In genomic region chr16:10745856-10746255, GRCh38 we compare ENCODE assay signal across 17 cellular contexts. TPM values are rescaled to one million over a fixed set of nuclear protein-coding genes. Genes with fewer than 3 reads are reported as not detected.
DNase-seq lines count a peak whose midpoint lies in the region; ATAC-seq and TF ChIP-seq lines count a peak whose summit lies in the region.
"Had no signal": no experiment of that assay in that cellular context is flagged by ENCODE, and none has a peak within 500 bp of the region (broad histone marks: within the 10 kb centered on the region; RNA-seq: fewer than 3 reads in every experiment).

No MANE protein-coding gene starts in this region.

- H3K4me3 ChIP-seq in KMS-11 (IDR thresholded peaks at IDR 0.05; ENCODE audit: insufficient read depth, low read depth, low read length) (no peak overlapping the region), fibroblast of the aortic adventitia (ENCODE audit: low read depth, low read length) (no peak overlapping the region)
- H3K4me3 ChIP-seq: esophagus squamous epithelium, neural progenitor cell had no signal

- H3K79me2 ChIP-seq in KMS-11 (ENCODE audit: insufficient read depth, low read depth): no peaks in the 10 kb centered on the region

- H2AFZ ChIP-seq in KMS-11 (ENCODE audit: low read depth): no peak overlapping the region
- H2AFZ ChIP-seq: neural progenitor cell had no signal

- no peak overlapping the region for H3K9ac ChIP-seq in KMS-11
- H3K9ac ChIP-seq: neural progenitor cell had no signal

- H3K4me2 ChIP-seq in KMS-11: peak overlapping the region; percentile 19; the same call in 1 of the 2 replicates
- H3K4me2 ChIP-seq: neural progenitor cell had no signal

- H3K36me3 Mint-ChIP-seq in activated CD4-positive, alpha-beta T cell treated with anti-CD3 and anti-CD28 coated beads, Interleukin-2, amount 10 ng/mL, durations not matched to agents 24 days and 14 days (ENCODE audit: low read depth): peaks cover 39% of the 10 kb centered on the region
- peaks cover 11% of the 10 kb centered on the region for H3K36me3 Mint-ChIP-seq in progenitor cell of endocrine pancreas (ENCODE audit: insufficient read depth)

- peaks cover 70% of the 10 kb centered on the region for H3K4me1 ChIP-seq in KMS-11 (ENCODE audit: low read depth, poor library complexity, severe bottlenecking)

- peak overlapping the region; percentile 42 for H3K4me3 Mint-ChIP-seq in activated CD4-positive, alpha-beta T cell treated with anti-CD3 and anti-CD28 coated beads, Interleukin-2, amount 10 ng/mL, durations not matched to agents 24 days and 14 days
- H3K4me3 Mint-ChIP-seq in progenitor cell of endocrine pancreas (ENCODE audit: low read depth): peak overlapping the region; percentile 18
- H3K4me3 Mint-ChIP-seq: neural progenitor cell had no signal

- intact Hi-C loops in activated CD4-positive, alpha-beta T cell treated with anti-CD3 and anti-CD28 coated beads, Interleukin-2, amount 10 ng/mL, durations not matched to agents 24 days and 14 days (cut with micrococcal nuclease): loop anchor here (2.0 to 10.0 kb wide), 2 partner anchors 125 to 1169 kb away; partner anchors contain the start of gene GSPT1

- no peaks in the 10 kb centered on the region for H3K36me3 ChIP-seq in KMS-11 (ENCODE audit: insufficient read depth)
- H3K36me3 ChIP-seq: neural progenitor cell had no signal

- no peaks in the 10 kb centered on the region for H4K20me1 ChIP-seq in KMS-11 (ENCODE audit: insufficient read depth)

- H3K27ac ChIP-seq in KMS-11: no peak overlapping the region
- H3K27ac ChIP-seq: neural progenitor cell had no signal

- H3K9me3 Mint-ChIP-seq in activated CD4-positive, alpha-beta T cell treated with anti-CD3 and anti-CD28 coated beads, Interleukin-2, amount 10 ng/mL, durations not matched to agents 24 days and 14 days: peaks cover 3% of the 10 kb centered on the region
- H3K9me3 Mint-ChIP-seq in progenitor cell of endocrine pancreas (ENCODE audit: low read depth): no peaks in the 10 kb centered on the region
- H3K9me3 Mint-ChIP-seq: neural progenitor cell had no signal

- H3K27ac Mint-ChIP-seq in activated CD4-positive, alpha-beta T cell treated with anti-CD3 and anti-CD28 coated beads, Interleukin-2, amount 10 ng/mL, durations not matched to agents 24 days and 14 days: no peak overlapping the region
- H3K27ac Mint-ChIP-seq in progenitor cell of endocrine pancreas: no peak overlapping the region
- H3K27ac Mint-ChIP-seq: neural progenitor cell had no signal

- H3K27me3 ChIP-seq in KMS-11 (ENCODE audit: insufficient read depth, low read depth): no peaks in the 10 kb centered on the region
- H3K27me3 ChIP-seq: esophagus squamous epithelium, neural progenitor cell had no signal

- peaks cover 2% of the 10 kb centered on the region for H3K27me3 Mint-ChIP-seq in activated CD4-positive, alpha-beta T cell treated with anti-CD3 and anti-CD28 coated beads, Interleukin-2, amount 10 ng/mL, durations not matched to agents 24 days and 14 days
- H3K27me3 Mint-ChIP-seq in progenitor cell of endocrine pancreas: no peaks in the 10 kb centered on the region

- no peak for ATAC-seq in esophagus mucosa
- no peak for ATAC-seq in HG02678 (IDR thresholded peaks at IDR 0.05; ENCODE audit: unreplicated experiment)
- ATAC-seq: left colon had no signal

- TF ChIP-seq CTCF in KMS-11 (conservative IDR thresholded peaks at IDR 0.05; ENCODE audit: low read depth, low read length) (no peak), fibroblast of the aortic adventitia (IDR thresholded peaks at IDR 0.05; ENCODE audit: insufficient read depth, low read length) (no peak), progenitor cell of endocrine pancreas (IDR thresholded peaks at IDR 0.05; ENCODE audit: unreplicated experiment) (no peak)

- DNase-seq in activated CD4-positive, alpha-beta T cell treated with anti-CD3 and anti-CD28 coated beads, Interleukin-2, amount 10 ng/mL, durations not matched to agents 24 days and 14 days: no peak
- DNase-seq in activated CD4-positive, alpha-beta T cell treated with anti-CD3 and anti-CD28 coated beads, Interleukin-2, amount 50 U/mL, for 48 hours: no peak
- DNase-seq in fibroblast of the aortic adventitia (ENCODE audit: low read depth): peak; percentile 25
- no peak for DNase-seq in progenitor cell of endocrine pancreas (ENCODE audit: low spot score, unreplicated experiment)
- no peak for DNase-seq in DMS53 treated with DMSO at 0.1 percent for 48 hours (lab: John Stamatoyannopoulos, UW; ENCODE audit: unreplicated experiment)
- DNase-seq: activated CD4-positive, CD25-positive, alpha-beta regulatory T cell treated with anti-CD3 and anti-CD28 coated beads, Interleukin-2, amount 50 U/mL, for 72 hours; amygdala; cortex of kidney; esophagus squamous epithelium; left colon; NCI-H1048; NCI-H2171; NCI-H774 had no signal

- peaks cover 39% of the 10 kb centered on the region for H3K4me1 Mint-ChIP-seq in activated CD4-positive, alpha-beta T cell treated with anti-CD3 and anti-CD28 coated beads, Interleukin-2, amount 10 ng/mL, durations not matched to agents 24 days and 14 days
- peaks cover 14% of the 10 kb centered on the region for H3K4me1 Mint-ChIP-seq in progenitor cell of endocrine pancreas (ENCODE audit: low read depth)

RNA-seq across cellular contexts. Expression of gene NUBP1, which starts 2.2 kb away (rescaled TPM):
- total RNA-seq in activated CD4-positive, alpha-beta T cell treated with anti-CD3 and anti-CD28 coated beads, Interleukin-2, amount 10 ng/mL, durations not matched to agents 24 days and 14 days: 38.6 and 39.5 TPM in 2 replicates
- total RNA-seq in fibroblast of the aortic adventitia (ENCODE audit: low replicate concordance) (9.7 and 17.2 TPM in 2 replicates), progenitor cell of endocrine pancreas (28.1 TPM in 2 replicates), esophagus mucosa (21.5 TPM)

RNA-seq across cellular contexts. Expression of gene TEKT5, which starts 51.1 kb away (rescaled TPM):
- total RNA-seq in activated CD4-positive, alpha-beta T cell treated with anti-CD3 and anti-CD28 coated beads, Interleukin-2, amount 10 ng/mL, durations not matched to agents 24 days and 14 days: not detected in 2 replicates
- 0.09 TPM in 1 of 2 replicates, not detected in the other for total RNA-seq in fibroblast of the aortic adventitia (ENCODE audit: low replicate concordance)
- 0.29 and 0.58 TPM in 2 replicates for total RNA-seq in progenitor cell of endocrine pancreas
- not detected for total RNA-seq in esophagus mucosa
- total RNA-seq: esophagus squamous epithelium had no signal
